Comparison of ENCODE assay signal across 8 cellular contexts in the genomic region with DNA sequence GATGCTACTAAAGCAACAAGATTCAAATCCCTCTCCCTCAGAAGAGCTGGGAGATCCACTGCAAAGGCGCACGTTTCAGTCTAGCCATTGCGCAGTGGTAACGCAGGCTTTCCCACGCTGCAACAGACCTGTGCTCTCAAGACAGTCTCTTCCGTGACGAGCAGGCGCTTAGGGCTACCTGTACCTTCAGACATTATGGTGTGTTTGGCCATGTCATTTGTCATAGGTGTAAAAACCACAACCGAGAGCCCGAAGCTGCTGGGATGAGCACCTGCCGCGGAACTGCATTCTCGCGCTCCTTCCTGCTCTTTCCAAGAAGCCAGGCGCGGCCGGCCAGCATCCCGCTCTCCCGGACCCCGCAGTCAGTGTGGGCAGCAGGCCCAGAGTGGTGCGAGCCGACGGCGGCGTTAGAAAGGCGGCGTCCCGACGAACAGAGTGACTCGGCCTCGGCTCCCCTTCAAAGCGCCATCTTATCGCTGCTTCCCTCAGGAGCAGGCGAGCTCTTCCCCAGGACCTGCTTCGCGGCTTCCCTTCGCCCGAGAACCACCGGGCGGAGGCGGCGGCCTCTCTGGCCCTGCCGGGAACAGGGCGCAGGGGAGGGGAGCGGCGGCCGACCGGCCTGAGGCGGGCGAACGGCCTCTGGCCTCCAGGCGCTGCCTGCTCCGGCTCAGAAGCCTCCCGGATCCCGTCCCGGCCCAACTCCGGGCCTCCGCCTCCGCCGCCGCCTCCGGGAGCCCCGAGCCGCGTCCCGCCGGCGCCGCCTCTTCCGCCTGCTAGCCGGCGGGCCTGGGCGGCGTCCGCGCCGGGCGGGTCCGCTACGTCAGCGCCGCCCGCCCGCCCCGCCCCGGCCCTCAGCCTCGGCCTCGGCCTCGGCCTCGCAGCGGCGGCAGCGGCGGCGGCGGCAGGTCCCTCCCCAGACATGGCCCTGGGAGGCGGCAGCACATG. TPM values are rescaled to one million over a fixed set of nuclear protein-coding genes. Genes with fewer than 3 reads are reported as not detected.
DNase-seq lines count a peak whose midpoint lies in the region; ATAC-seq and TF ChIP-seq lines count a peak whose summit lies in the region.

A gene with protein sequence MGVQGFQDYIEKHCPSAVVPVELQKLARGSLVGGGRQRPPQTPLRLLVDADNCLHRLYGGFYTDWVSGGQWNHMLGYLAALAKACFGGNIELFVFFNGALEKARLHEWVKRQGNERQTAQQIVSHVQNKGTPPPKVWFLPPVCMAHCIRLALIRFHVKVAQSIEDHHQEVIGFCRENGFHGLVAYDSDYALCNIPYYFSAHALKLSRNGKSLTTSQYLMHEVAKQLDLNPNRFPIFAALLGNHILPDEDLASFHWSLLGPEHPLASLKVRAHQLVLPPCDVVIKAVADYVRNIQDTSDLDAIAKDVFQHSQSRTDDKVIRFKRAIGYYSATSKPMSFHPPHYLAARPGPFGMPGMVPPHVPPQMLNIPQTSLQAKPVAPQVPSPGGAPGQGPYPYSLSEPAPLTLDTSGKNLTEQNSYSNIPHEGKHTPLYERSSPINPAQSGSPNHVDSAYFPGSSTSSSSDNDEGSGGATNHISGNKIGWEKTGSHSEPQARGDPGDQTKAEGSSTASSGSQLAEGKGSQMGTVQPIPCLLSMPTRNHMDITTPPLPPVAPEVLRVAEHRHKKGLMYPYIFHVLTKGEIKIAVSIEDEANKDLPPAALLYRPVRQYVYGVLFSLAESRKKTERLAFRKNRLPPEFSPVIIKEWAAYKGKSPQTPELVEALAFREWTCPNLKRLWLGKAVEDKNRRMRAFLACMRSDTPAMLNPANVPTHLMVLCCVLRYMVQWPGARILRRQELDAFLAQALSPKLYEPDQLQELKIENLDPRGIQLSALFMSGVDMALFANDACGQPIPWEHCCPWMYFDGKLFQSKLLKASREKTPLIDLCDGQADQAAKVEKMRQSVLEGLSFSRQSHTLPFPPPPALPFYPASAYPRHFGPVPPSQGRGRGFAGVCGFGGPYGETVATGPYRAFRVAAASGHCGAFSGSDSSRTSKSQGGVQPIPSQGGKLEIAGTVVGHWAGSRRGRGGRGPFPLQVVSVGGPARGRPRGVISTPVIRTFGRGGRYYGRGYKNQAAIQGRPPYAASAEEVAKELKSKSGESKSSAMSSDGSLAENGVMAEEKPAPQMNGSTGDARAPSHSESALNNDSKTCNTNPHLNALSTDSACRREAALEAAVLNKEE (plus strand): TSS at position 869 of the 945 bp plus-strand sequence. CDS start 231 bp downstream, outside the sequence.

- peaks cover 74% of the 10 kb centered on the region for H3K36me3 Mint-ChIP-seq in dendritic cell treated with granulocyte-macrophage colony-stimulating factor and Interleukin-4, amounts not matched to agents 40 ng/mL and 50 ng/mL, for 4 days (ENCODE audit: low read depth)

- H3K27ac Mint-ChIP-seq in dendritic cell treated with granulocyte-macrophage colony-stimulating factor and Interleukin-4, amounts not matched to agents 40 ng/mL and 50 ng/mL, for 4 days, result peak within 1 kb of the TSS; percentile 97

- peak within 1 kb of the TSS; percentile 97 to 99 for H3K27ac ChIP-seq in left lung

- peaks cover 25% of the 10 kb centered on the region for H3K4me1 Mint-ChIP-seq in dendritic cell treated with granulocyte-macrophage colony-stimulating factor and Interleukin-4, amounts not matched to agents 40 ng/mL and 50 ng/mL, for 4 days (ENCODE audit: low read depth)

- H3K27me3 Mint-ChIP-seq in dendritic cell treated with granulocyte-macrophage colony-stimulating factor and Interleukin-4, amounts not matched to agents 40 ng/mL and 50 ng/mL, for 4 days, result no peaks in the 10 kb centered on the region

- ATAC-seq in HG03175 (IDR thresholded peaks at IDR 0.05; ENCODE audit: unreplicated experiment) (peak; percentile 54), left lung (peak; percentile 80)

- H3K4me3 Mint-ChIP-seq in dendritic cell treated with granulocyte-macrophage colony-stimulating factor and Interleukin-4, amounts not matched to agents 40 ng/mL and 50 ng/mL, for 4 days, result peak within 1 kb of the TSS; percentile 98

- H3K27me3 ChIP-seq in left lung, result no peaks in the 10 kb centered on the region

- intact Hi-C loops in dendritic cell treated with granulocyte-macrophage colony-stimulating factor and Interleukin-4, amounts not matched to agents 40 ng/mL and 50 ng/mL, for 4 days (cut with micrococcal nuclease), result loop anchor here (5.0 kb wide), 1 partner anchor 354 kb away; a partner anchor contains a TSS
- intact Hi-C loops in left lung (cut with DNase I), result no loop called here

- no peak for TF ChIP-seq CTCF in AG09309 (IDR thresholded peaks at IDR 0.05; ENCODE audit: control insufficient read depth, insufficient read depth, low read depth, low read length, missing control alignments)
- no peak for TF ChIP-seq CTCF in left lung (IDR thresholded peaks at IDR 0.05)

- in situ Hi-C loops in GM18951 (cut with MboI; ENCODE audit: low sequenced_read_pairs, unreplicated experiment), result no loop called here

- no peaks in the 10 kb centered on the region for H3K9me3 ChIP-seq in left lung

- peaks cover 0 to 31% of the 10 kb centered on the region in 2 donors for H3K36me3 ChIP-seq in left lung

- peaks cover 27 to 42% of the 10 kb centered on the region in 2 donors for H3K4me1 ChIP-seq in left lung

- TF ChIP-seq POLR2A in GM18951 (IDR thresholded peaks at IDR 0.05; ENCODE audit: extremely low read depth, insufficient read depth, insufficient read length), result peak; percentile 91

- peak within 1 kb of the TSS; percentile 76 for H3K4me3 ChIP-seq in AG09309 (ENCODE audit: control insufficient read depth, low read depth, low read length)
- H3K4me3 ChIP-seq in left lung, result peak within 1 kb of the TSS; percentile 95 to 98

- H3K9me3 Mint-ChIP-seq in dendritic cell treated with granulocyte-macrophage colony-stimulating factor and Interleukin-4, amounts not matched to agents 40 ng/mL and 50 ng/mL, for 4 days, result no peaks in the 10 kb centered on the region

- DNase-seq in AG09309 (ENCODE audit: low read depth) (no peak), NCI-H446 treated with DMSO at 0.1 percent for 48 hours (lab: John Stamatoyannopoulos, UW) (peak; percentile 41), left lung (peak; percentile 79 to 95)
- peak; percentile 74 for DNase-seq in activated CD4-positive, alpha-beta T cell treated with anti-CD3 and anti-CD28 coated beads, Interleukin-2, amount 50 U/mL, for 1 hour
- DNase-seq in stimulated activated CD4-positive, alpha-beta T cell treated with anti-CD3 and anti-CD28 coated beads, Interleukin-2, amount 100 ng/mL, for 4 hours (ENCODE audit: low read depth), result peak; percentile 59

RNA-seq across cellular contexts. Expression of the gene that starts here (rescaled TPM):
- 100 to 1,000 TPM; 143 to 160 TPM for total RNA-seq in left lung
